ENCODE assay signal across 12 cellular contexts in the genomic region with DNA sequence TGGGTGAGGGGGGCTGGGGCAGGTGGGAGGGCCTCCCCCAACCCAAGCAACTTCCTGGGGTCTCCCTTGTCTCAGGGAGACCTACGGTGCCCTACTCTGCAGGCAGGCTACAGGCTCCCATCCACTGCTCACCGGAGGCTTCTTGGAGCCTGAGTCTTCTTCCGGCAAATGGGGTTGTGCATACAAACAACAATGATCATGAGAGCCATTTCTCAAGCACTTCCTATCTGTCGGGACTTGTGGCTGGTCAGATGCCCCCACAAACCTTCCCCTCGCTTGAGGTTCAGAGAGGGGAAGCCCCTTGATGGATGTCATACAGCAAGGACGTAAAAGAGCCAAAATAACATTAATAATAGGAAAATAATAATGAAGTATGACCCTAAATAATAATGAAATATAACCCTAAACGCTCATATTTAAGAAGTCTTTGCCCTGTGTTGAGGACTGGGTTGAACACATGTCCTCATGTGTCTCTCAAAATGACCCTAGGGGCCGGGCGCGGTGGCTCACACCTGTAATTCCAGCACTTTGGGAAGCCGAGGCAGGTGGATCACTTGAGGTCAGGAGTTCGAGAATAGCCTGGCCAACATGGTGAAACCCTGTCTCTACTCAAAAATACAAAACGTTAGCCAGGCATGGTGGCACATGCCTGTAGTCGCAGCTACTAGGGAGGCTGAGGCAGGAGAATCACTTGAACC. TPM values are rescaled to one million over a fixed set of nuclear protein-coding genes. Genes with fewer than 3 reads are reported as not detected.
DNase-seq lines count a peak whose midpoint lies in the region; ATAC-seq and TF ChIP-seq lines count a peak whose summit lies in the region.
"Had no signal": no experiment of that assay in that cellular context is flagged by ENCODE, and none has a peak within 500 bp of the region (broad histone marks: within the 10 kb centered on the region; RNA-seq: fewer than 3 reads in every experiment).

No MANE protein-coding gene starts in this region.

- no peaks in the 10 kb centered on the region for H3K9me3 ChIP-seq in OCI-LY7 (ENCODE audit: low read length)
- no peaks in the 10 kb centered on the region for H3K9me3 ChIP-seq in duodenal mucosa (ENCODE audit: control insufficient read depth in 1 of 2, low read length in 2 of 2)

- peak overlapping the region; percentile 20 to 56 for H3K9ac ChIP-seq in duodenal mucosa (ENCODE audit: low read depth in 1 of 2, low read length in 2 of 2)

- peaks cover 43% of the 10 kb centered on the region for H3K36me3 ChIP-seq in OCI-LY7 (ENCODE audit: insufficient read depth, low read length)
- no peaks in the 10 kb centered on the region for H3K36me3 ChIP-seq in duodenal mucosa (ENCODE audit: control insufficient read depth in 1 of 2, insufficient read depth in 2 of 2, low read length in 2 of 2)

- H3K4me3 Mint-ChIP-seq in stimulated activated memory B cell treated with anti-CD40 and anti-IgM and Interleukin-4, amounts not matched to agents 10 μg/mL and 1 μg/mL and 100 μg/mL, for 72 hours: peak overlapping the region; percentile 90

- intact Hi-C loops in OCI-LY7 (cut with micrococcal nuclease; ENCODE audit: unreplicated experiment): loop anchor here (10.0 kb wide), 1 partner anchor 109 kb away; the partner anchor contains the start of gene SLC17A7

- H3K9me2 ChIP-seq in OCI-LY7 (ENCODE audit: insufficient read depth, low read length): no peaks in the 10 kb centered on the region

- H3K27me3 Mint-ChIP-seq in stimulated activated memory B cell treated with anti-CD40 and anti-IgM and Interleukin-4, amounts not matched to agents 10 μg/mL and 1 μg/mL and 100 μg/mL, for 72 hours: no peaks in the 10 kb centered on the region

- ATAC-seq in stimulated activated memory B cell treated with anti-CD40 and anti-IgM and Interleukin-4, amounts not matched to agents 10 μg/mL and 1 μg/mL and 100 μg/mL, for 72 hours: no peak
- ATAC-seq: HCT116 had no signal

- TSS peak; percentile 92 for BruUV-seq in OCI-LY7 (replicated peaks; lab: Mats Ljungman, UMichigan)

- peaks cover 10% of the 10 kb centered on the region; the same call in 1 of the 2 replicates for H4K20me1 ChIP-seq in OCI-LY7 (ENCODE audit: insufficient read depth, low read length)

- H3K4me3 ChIP-seq in OCI-LY7 (ENCODE audit: low read depth, low read length, poor library complexity, severe bottlenecking) (peak overlapping the region; percentile 76), duodenal mucosa (ENCODE audit: low read depth in 1 of 2, low read length in 2 of 2) (peak overlapping the region; percentile 66)

- H3K79me2 ChIP-seq in OCI-LY7 (ENCODE audit: insufficient read depth, low read depth, low read length): peaks cover 52% of the 10 kb centered on the region

- peak overlapping the region; percentile 95 for H3K27ac Mint-ChIP-seq in stimulated activated memory B cell treated with anti-CD40 and anti-IgM and Interleukin-4, amounts not matched to agents 10 μg/mL and 1 μg/mL and 100 μg/mL, for 72 hours

- peaks cover 86% of the 10 kb centered on the region for H3K4me1 Mint-ChIP-seq in stimulated activated memory B cell treated with anti-CD40 and anti-IgM and Interleukin-4, amounts not matched to agents 10 μg/mL and 1 μg/mL and 100 μg/mL, for 72 hours

- POLR2A ChIA-PET in OCI-LY7 (lab: Charles Lee): interaction anchor here (0.6 to 1.2 kb wide), 6 partner anchors 12 to 55 kb away, joined by 3 to 7 read pairs (median 4); no protein-coding TSS in a partner anchor

- H3K36me3 Mint-ChIP-seq in stimulated activated memory B cell treated with anti-CD40 and anti-IgM and Interleukin-4, amounts not matched to agents 10 μg/mL and 1 μg/mL and 100 μg/mL, for 72 hours: peaks cover 52% of the 10 kb centered on the region

- peaks cover 79% of the 10 kb centered on the region for H3K4me1 ChIP-seq in OCI-LY7 (ENCODE audit: insufficient read depth, low read length, poor library complexity, severe bottlenecking)
- H3K4me1 ChIP-seq in duodenal mucosa (ENCODE audit: control insufficient read depth in 1 of 2, insufficient read depth in 2 of 2, low read length in 2 of 2): peaks cover 10 to 33% of the 10 kb centered on the region in 2 donors

- H3K27me3 ChIP-seq in duodenal mucosa (ENCODE audit: control insufficient read depth in 1 of 2, insufficient read depth in 2 of 2, low read length in 2 of 2): no peaks in the 10 kb centered on the region

- no peak overlapping the region for H2AFZ ChIP-seq in OCI-LY7 (ENCODE audit: low read length)

- H3K4me2 ChIP-seq in OCI-LY7 (ENCODE audit: low read length): peak overlapping the region; percentile 100

- CTCF ChIA-PET in OCI-LY7 (lab: Charles Lee; ENCODE audit: unreplicated experiment): interaction anchor here (0.6 kb wide), 1 partner anchor 44 kb away, joined by 3 read pairs; no protein-coding TSS in a partner anchor

- DNase-seq in NOMO-1 treated with DMSO at 0.1 percent for 48 hours (lab: John Stamatoyannopoulos, UW; ENCODE audit: unreplicated experiment): peak; percentile 14
- no peak for DNase-seq in NOMO-1 (lab: John Stamatoyannopoulos, UW; ENCODE audit: unreplicated experiment in 2 of 2)
- peak; percentile 70 for DNase-seq in OCI-LY7 (ENCODE audit: low spot score)
- DNase-seq in COLO668 (lab: John Stamatoyannopoulos, UW; ENCODE audit: unreplicated experiment): no peak
- DNase-seq in DMS53 (lab: John Stamatoyannopoulos, UW): no peak
- no peak for DNase-seq in GM19240 (ENCODE audit: insufficient read length, low spot score)
- DNase-seq: 8988T had no signal

- peaks cover 9% of the 10 kb centered on the region for H3K9me3 Mint-ChIP-seq in stimulated activated memory B cell treated with anti-CD40 and anti-IgM and Interleukin-4, amounts not matched to agents 10 μg/mL and 1 μg/mL and 100 μg/mL, for 72 hours

- H3K27ac ChIP-seq in OCI-LY7 (ENCODE audit: low read depth, low read length, poor library complexity, severe bottlenecking) (peak overlapping the region; percentile 98), duodenal mucosa (ENCODE audit: low read depth, low read length) (peak overlapping the region; percentile 32)

- TF ChIP-seq CTCF in OCI-LY7 (conservative IDR thresholded peaks at IDR 0.05; ENCODE audit: low read length): no peak

RNA-seq across cellular contexts. Expression of gene CD37, which starts 0.7 kb away (rescaled TPM):
- total RNA-seq in OCI-LY7 (2014; rRNA removed; shearing (Covaris generic)): 170 and 219 TPM in 2 replicates
- total RNA-seq in OCI-LY7 (2022): 279 and 352 TPM in 2 replicates
- total RNA-seq: HT1080, pulmonary artery endothelial cell had no signal

RNA-seq across cellular contexts. Expression of gene SLC6A16, which starts 10.9 kb away (rescaled TPM):
- 2.5 and 2.8 TPM in 2 replicates for total RNA-seq in OCI-LY7 (2014; rRNA removed; shearing (Covaris generic))
- 15.8 and 21.7 TPM in 2 replicates for total RNA-seq in OCI-LY7 (2022)
- total RNA-seq: HT1080 had no signal

RNA-seq across cellular contexts. Expression of gene TEAD2, which starts 26.3 kb away (rescaled TPM):
- total RNA-seq in OCI-LY7 (2014; rRNA removed; shearing (Covaris generic)): 5.3 and 7.4 TPM in 2 replicates
- 4.9 and 7.6 TPM in 2 replicates for total RNA-seq in OCI-LY7 (2022)

RNA-seq across cellular contexts. Expression of gene DKKL1, which starts 27.7 kb away (rescaled TPM):
- total RNA-seq in OCI-LY7 (2014; rRNA removed; shearing (Covaris generic)): 0.15 and 0.63 TPM in 2 replicates
- total RNA-seq in OCI-LY7 (2022): 0.61 and 0.79 TPM in 2 replicates
- total RNA-seq: HT1080, pulmonary artery endothelial cell had no signal

RNA-seq across cellular contexts. Expression of gene KASH5, which starts 52.1 kb away (rescaled TPM):
- total RNA-seq in OCI-LY7 (2014; rRNA removed; shearing (Covaris generic)): 12.0 and 15.9 TPM in 2 replicates
- 16.3 and 19.4 TPM in 2 replicates for total RNA-seq in OCI-LY7 (2022)
- total RNA-seq: HT1080, pulmonary artery endothelial cell had no signal

Comparison
In these comparisons a context has a peak if more than half of its experiments do, and no peak if none do; other contexts are left out.
1. DNase-seq: peak in NOMO-1 treated with DMSO at 0.1 percent for 48 hours (single experiment) and OCI-LY7 (single experiment); none in NOMO-1 (0 of 2), COLO668 (single experiment), DMS53 (single experiment) and GM19240 (single experiment).